In the genomic region with DNA sequence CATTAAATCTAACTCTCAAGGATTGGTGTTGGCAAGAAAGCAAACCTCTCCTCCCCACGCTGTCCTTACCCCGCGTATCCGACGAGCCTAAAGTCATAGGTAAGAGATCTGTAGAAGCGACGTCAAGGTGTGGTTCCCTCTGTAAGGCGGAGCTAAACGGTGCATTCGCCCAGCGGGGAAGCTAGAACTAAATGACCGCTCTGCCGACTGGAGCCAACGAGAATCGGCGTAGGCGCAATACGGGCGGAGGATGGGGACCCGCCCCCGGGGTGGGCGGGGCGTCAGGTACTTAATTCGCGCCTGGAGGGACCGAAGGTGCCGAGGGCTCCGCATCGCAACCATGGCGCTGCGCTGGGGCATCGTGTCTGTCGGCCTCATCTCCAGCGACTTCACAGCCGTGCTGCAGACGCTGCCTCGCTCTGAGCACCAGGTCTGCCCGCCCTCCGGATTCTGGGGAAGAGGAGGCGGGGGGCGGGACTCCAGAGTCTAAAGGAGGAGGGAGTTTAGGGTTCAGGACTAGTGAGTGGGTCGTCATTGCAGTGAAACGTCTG, we compare ENCODE assay signal across 8 cellular contexts. TPM values are rescaled to one million over a fixed set of nuclear protein-coding genes. Genes with fewer than 3 reads are reported as not detected.
A peak's percentile ranks its signal among the peaks of the same experiment; 100 is the strongest.
DNase-seq lines count a peak whose midpoint lies in the region; ATAC-seq and TF ChIP-seq lines count a peak whose summit lies in the region.

Gene DHDH, plus strand, starts transcription at position 318 of the 551 bp plus-strand sequence. Its CDS starts 23 bp downstream, at position 341.

- no peaks in the 10 kb centered on the region for H3K9me2 ChIP-seq in PC-9 (ENCODE audit: insufficient read depth)

- BruUV-seq in PC-9 (replicated peaks; lab: Mats Ljungman, UMichigan): no TSS peak

- POLR2A ChIA-PET in PC-9 (lab: Charles Lee; ENCODE audit: unreplicated experiment): interaction anchor here (0.6 to 1.0 kb wide), 5 partner anchors 10 to 96 kb away, joined by 3 to 6 read pairs (median 4); partner anchors contain the start of genes NUCB1 and PPP1R15A

- H3F3A ChIP-seq in PC-9 (ENCODE audit: insufficient read depth, low read depth): peaks cover 23% of the 10 kb centered on the region

- no peaks in the 10 kb centered on the region for H3K36me3 Mint-ChIP-seq in natural killer cell
- no peaks in the 10 kb centered on the region for H3K36me3 Mint-ChIP-seq in stimulated activated memory B cell treated with anti-CD40 and anti-IgM and Interleukin-4, amounts not matched to agents 10 μg/mL and 1 μg/mL and 100 μg/mL, for 72 hours

- peak; percentile 94 to 98 (median 97) for ATAC-seq in natural killer cell
- ATAC-seq in stimulated activated memory B cell treated with anti-CD40 and anti-IgM and Interleukin-4, amounts not matched to agents 10 μg/mL and 1 μg/mL and 100 μg/mL, for 72 hours: peak; percentile 94
- ATAC-seq in HG02852 (IDR thresholded peaks at IDR 0.05; ENCODE audit: unreplicated experiment): no peak

- no peak for TF ChIP-seq RAD21 in Ishikawa (IDR thresholded peaks at IDR 0.05; ENCODE audit: low read depth)

- intact Hi-C loops in PC-9 (cut with micrococcal nuclease; ENCODE audit: unreplicated experiment): loop anchor here (1.0 kb wide), 1 partner anchor 21 kb away; the partner anchor contains the start of gene BAX
- intact Hi-C loops in natural killer cell (cut with micrococcal nuclease): no loop called here

- no peaks in the 10 kb centered on the region for H3K36me3 ChIP-seq in PC-9 (ENCODE audit: low read depth)

- H3K4me3 Mint-ChIP-seq in natural killer cell: peak within 1 kb of the TSS; percentile 88
- peak within 1 kb of the TSS; percentile 91 for H3K4me3 Mint-ChIP-seq in stimulated activated memory B cell treated with anti-CD40 and anti-IgM and Interleukin-4, amounts not matched to agents 10 μg/mL and 1 μg/mL and 100 μg/mL, for 72 hours

- TF ChIP-seq EP300 in Ishikawa (IDR thresholded peaks at IDR 0.05; ENCODE audit: borderline replicate concordance): no peak

- H3K9me3 ChIP-seq in PC-9 (ENCODE audit: insufficient read depth, low read depth): no peaks in the 10 kb centered on the region

- H3K27me3 Mint-ChIP-seq in natural killer cell (ENCODE audit: low read depth in 2 of 2): peaks cover 0 to 6% of the 10 kb centered on the region in 2 donors
- no peaks in the 10 kb centered on the region for H3K27me3 Mint-ChIP-seq in stimulated activated memory B cell treated with anti-CD40 and anti-IgM and Interleukin-4, amounts not matched to agents 10 μg/mL and 1 μg/mL and 100 μg/mL, for 72 hours

- H3K79me2 ChIP-seq in PC-9 (ENCODE audit: low read depth): no peaks in the 10 kb centered on the region

- H3K27ac ChIP-seq in PC-9: no peak within 1 kb of the TSS

- peaks cover 12% of the 10 kb centered on the region for H3K4me1 ChIP-seq in PC-9 (replicated peaks; ENCODE audit: insufficient read depth)

- in situ Hi-C loops in G401 (cut with HindIII; ENCODE audit: low sequenced_read_pairs): no loop called here

- DNase-seq in G401 (ENCODE audit: low spot score) (peak; percentile 87), PC-9 (peak; percentile 93 to 94), activated T-helper 1 cell treated with Interleukin-2 at 50 U/mL for 16 hours (ENCODE audit: low read depth) (peak; percentile 81), fibroblast of peridontal ligament (ENCODE audit: extremely low read depth) (peak; percentile 22), natural killer cell (peak; percentile 72)

- H3K27me3 ChIP-seq in PC-9 (ENCODE audit: insufficient read depth, low read depth): no peaks in the 10 kb centered on the region

- CTCF ChIA-PET in PC-9 (lab: Charles Lee): interaction anchor here (0.7 kb wide), 1 partner anchor 59 kb away, joined by 4 read pairs; the partner anchor contains the start of gene GYS1

- peaks cover 11% of the 10 kb centered on the region in 2 donors for H3K4me1 Mint-ChIP-seq in natural killer cell
- peaks cover 18% of the 10 kb centered on the region for H3K4me1 Mint-ChIP-seq in stimulated activated memory B cell treated with anti-CD40 and anti-IgM and Interleukin-4, amounts not matched to agents 10 μg/mL and 1 μg/mL and 100 μg/mL, for 72 hours

- no peaks in the 10 kb centered on the region for H3K9me3 Mint-ChIP-seq in natural killer cell
- H3K9me3 Mint-ChIP-seq in stimulated activated memory B cell treated with anti-CD40 and anti-IgM and Interleukin-4, amounts not matched to agents 10 μg/mL and 1 μg/mL and 100 μg/mL, for 72 hours: no peaks in the 10 kb centered on the region

- H3K4me3 ChIP-seq in PC-9: peak within 1 kb of the TSS; percentile 56

- no peaks in the 10 kb centered on the region for H4K20me1 ChIP-seq in PC-9 (ENCODE audit: insufficient read depth)

- peak within 1 kb of the TSS in 1 of 2 donors; percentile 79 for H3K27ac Mint-ChIP-seq in natural killer cell
- H3K27ac Mint-ChIP-seq in stimulated activated memory B cell treated with anti-CD40 and anti-IgM and Interleukin-4, amounts not matched to agents 10 μg/mL and 1 μg/mL and 100 μg/mL, for 72 hours: peak within 1 kb of the TSS; percentile 72

- H2AFZ ChIP-seq in PC-9: peak within 1 kb of the TSS; percentile 80

- peak within 1 kb of the TSS; percentile 78 for H3K4me2 ChIP-seq in PC-9

- no peak for TF ChIP-seq CTCF in PC-9 (conservative IDR thresholded peaks at IDR 0.05)
- no peak for TF ChIP-seq CTCF in natural killer cell (IDR thresholded peaks at IDR 0.05)

TF ChIP-seq in Ishikawa, 13 proteins besides CTCF, POLR2A, EP300 and RAD21:
- TF ChIP-seq, protein P1, sequence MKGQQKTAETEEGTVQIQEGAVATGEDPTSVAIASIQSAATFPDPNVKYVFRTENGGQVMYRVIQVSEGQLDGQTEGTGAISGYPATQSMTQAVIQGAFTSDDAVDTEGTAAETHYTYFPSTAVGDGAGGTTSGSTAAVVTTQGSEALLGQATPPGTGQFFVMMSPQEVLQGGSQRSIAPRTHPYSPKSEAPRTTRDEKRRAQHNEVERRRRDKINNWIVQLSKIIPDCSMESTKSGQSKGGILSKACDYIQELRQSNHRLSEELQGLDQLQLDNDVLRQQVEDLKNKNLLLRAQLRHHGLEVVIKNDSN (IDR thresholded peaks at IDR 0.05): peak; percentile 4; the same call in 1 of the 2 replicates
- no peak for TF ChIP-seq NFIC (IDR thresholded peaks at IDR 0.05)
- peak; percentile 75 for TF ChIP-seq MAX (IDR thresholded peaks at IDR 0.05)
- TF ChIP-seq, protein P2, sequence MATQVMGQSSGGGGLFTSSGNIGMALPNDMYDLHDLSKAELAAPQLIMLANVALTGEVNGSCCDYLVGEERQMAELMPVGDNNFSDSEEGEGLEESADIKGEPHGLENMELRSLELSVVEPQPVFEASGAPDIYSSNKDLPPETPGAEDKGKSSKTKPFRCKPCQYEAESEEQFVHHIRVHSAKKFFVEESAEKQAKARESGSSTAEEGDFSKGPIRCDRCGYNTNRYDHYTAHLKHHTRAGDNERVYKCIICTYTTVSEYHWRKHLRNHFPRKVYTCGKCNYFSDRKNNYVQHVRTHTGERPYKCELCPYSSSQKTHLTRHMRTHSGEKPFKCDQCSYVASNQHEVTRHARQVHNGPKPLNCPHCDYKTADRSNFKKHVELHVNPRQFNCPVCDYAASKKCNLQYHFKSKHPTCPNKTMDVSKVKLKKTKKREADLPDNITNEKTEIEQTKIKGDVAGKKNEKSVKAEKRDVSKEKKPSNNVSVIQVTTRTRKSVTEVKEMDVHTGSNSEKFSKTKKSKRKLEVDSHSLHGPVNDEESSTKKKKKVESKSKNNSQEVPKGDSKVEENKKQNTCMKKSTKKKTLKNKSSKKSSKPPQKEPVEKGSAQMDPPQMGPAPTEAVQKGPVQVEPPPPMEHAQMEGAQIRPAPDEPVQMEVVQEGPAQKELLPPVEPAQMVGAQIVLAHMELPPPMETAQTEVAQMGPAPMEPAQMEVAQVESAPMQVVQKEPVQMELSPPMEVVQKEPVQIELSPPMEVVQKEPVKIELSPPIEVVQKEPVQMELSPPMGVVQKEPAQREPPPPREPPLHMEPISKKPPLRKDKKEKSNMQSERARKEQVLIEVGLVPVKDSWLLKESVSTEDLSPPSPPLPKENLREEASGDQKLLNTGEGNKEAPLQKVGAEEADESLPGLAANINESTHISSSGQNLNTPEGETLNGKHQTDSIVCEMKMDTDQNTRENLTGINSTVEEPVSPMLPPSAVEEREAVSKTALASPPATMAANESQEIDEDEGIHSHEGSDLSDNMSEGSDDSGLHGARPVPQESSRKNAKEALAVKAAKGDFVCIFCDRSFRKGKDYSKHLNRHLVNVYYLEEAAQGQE (IDR thresholded peaks at IDR 0.05; ENCODE audit: low read depth): no peak
- no peak for TF ChIP-seq TAF1 (IDR thresholded peaks at IDR 0.05; ENCODE audit: low read depth)
- 0 out of 2 replicates have a peak, but pooled peaks have one; percentile 22 for TF ChIP-seq EGR1 (IDR thresholded peaks at IDR 0.05)

RNA-seq across cellular contexts. Expression of gene DHDH, which starts in this region (rescaled TPM):
- total RNA-seq in G401 (2014; rRNA removed; shearing (Covaris generic)): 3.0 and 4.2 TPM in 2 replicates
- total RNA-seq in PC-9 (2021): 2.0 and 2.4 TPM in 2 replicates
- not detected for total RNA-seq in natural killer cell

Comparison
In these comparisons a context has a peak if more than half of its experiments do, and no peak if none do; other contexts are left out.
1. Peak in DNase-seq and ATAC-seq in natural killer cell; RNA of the gene not detected or under 1 TPM.
2. DNase-seq: peak in every context shown above with its lines; median percentile 94 in PC-9; 87 in G401; 81 in activated T-helper 1 cell treated with Interleukin-2 at 50 U/mL for 16 hours; 72 in natural killer cell; 22 in fibroblast of peridontal ligament.